Comparison of ENCODE assay signal across 1 cellular context in the genomic region with DNA sequence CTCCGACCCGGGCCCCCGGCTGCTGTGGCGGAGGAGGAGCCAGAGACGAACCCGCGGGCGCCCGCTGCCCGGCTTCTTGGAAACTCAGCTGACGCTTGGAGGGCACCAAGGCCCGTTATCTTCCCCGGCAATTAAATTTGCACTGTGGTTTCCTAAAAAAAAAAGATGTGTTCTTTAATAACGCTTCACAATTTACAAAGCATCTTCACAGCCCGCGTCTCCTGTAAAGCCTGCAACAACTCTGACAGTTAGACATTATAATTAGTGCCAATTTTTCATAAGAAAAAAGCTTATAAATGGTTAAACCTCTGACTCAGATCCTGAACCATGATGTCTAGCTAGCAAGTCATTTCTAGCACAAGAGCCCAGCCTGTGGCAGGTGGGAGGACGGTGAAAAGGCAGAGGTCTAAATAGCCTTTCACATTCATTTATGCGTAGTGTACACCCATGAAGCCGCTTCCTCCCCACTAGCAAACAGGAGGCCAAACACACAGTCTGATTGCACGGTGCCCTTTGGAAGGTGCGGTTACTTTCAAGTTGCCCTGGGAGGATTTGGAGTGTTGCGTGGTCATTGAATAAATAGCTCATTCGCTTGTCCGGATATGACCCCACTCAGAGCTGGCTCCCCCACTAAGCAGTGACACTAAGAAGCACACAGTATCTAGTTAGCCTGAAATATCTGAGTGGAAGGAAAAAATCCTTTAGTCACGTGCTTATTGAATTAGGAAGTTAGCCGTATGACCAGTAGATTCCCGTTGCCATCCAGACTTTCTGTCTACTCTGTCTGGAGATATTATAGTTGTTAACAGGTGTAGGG.
A peak's percentile ranks its signal among the peaks of the same experiment; 100 is the strongest.
TF ChIP-seq lines count a peak whose summit lies in the region.

No MANE protein-coding gene starts in this region.

TF ChIP-seq in HepG2, 621 proteins besides CTCF, POLR2A, EP300 and RAD21 (continued from another document and continues in another):
- TF ChIP-seq HMGXB3 (CRISPR knock-in tag; IDR thresholded peaks at IDR 0.05; ENCODE audit: borderline replicate concordance): peak; percentile 60; the same call in 1 of the 2 replicates
- TF ChIP-seq ETV6 (CRISPR knock-in tag; conservative IDR thresholded peaks at IDR 0.05): 0 out of 2 replicates have a peak, but pooled peaks have one; percentile 38
- TF ChIP-seq STAT5B (CRISPR knock-in tag; IDR thresholded peaks at IDR 0.05): 0 out of 2 replicates have a peak, but pooled peaks have one; percentile 62
- TF ChIP-seq, protein P1, sequence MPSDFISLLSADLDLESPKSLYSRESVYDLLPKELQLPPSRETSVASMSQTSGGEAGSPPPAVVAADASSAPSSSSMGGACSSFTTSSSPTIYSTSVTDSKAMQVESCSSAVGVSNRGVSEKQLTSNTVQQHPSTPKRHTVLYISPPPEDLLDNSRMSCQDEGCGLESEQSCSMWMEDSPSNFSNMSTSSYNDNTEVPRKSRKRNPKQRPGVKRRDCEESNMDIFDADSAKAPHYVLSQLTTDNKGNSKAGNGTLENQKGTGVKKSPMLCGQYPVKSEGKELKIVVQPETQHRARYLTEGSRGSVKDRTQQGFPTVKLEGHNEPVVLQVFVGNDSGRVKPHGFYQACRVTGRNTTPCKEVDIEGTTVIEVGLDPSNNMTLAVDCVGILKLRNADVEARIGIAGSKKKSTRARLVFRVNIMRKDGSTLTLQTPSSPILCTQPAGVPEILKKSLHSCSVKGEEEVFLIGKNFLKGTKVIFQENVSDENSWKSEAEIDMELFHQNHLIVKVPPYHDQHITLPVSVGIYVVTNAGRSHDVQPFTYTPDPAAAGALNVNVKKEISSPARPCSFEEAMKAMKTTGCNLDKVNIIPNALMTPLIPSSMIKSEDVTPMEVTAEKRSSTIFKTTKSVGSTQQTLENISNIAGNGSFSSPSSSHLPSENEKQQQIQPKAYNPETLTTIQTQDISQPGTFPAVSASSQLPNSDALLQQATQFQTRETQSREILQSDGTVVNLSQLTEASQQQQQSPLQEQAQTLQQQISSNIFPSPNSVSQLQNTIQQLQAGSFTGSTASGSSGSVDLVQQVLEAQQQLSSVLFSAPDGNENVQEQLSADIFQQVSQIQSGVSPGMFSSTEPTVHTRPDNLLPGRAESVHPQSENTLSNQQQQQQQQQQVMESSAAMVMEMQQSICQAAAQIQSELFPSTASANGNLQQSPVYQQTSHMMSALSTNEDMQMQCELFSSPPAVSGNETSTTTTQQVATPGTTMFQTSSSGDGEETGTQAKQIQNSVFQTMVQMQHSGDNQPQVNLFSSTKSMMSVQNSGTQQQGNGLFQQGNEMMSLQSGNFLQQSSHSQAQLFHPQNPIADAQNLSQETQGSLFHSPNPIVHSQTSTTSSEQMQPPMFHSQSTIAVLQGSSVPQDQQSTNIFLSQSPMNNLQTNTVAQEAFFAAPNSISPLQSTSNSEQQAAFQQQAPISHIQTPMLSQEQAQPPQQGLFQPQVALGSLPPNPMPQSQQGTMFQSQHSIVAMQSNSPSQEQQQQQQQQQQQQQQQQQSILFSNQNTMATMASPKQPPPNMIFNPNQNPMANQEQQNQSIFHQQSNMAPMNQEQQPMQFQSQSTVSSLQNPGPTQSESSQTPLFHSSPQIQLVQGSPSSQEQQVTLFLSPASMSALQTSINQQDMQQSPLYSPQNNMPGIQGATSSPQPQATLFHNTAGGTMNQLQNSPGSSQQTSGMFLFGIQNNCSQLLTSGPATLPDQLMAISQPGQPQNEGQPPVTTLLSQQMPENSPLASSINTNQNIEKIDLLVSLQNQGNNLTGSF (CRISPR knock-in tag; IDR thresholded peaks at IDR 0.05): peak; percentile 28; the same call in 1 of the 2 replicates
- peak; percentile 95 for TF ChIP-seq TARDBP (CRISPR knock-in tag; IDR thresholded peaks at IDR 0.05)
- peak; percentile 78; the same call in 1 of the 2 replicates for TF ChIP-seq ZNF292 (CRISPR knock-in tag; IDR thresholded peaks at IDR 0.05; ENCODE audit: borderline replicate concordance, low read depth)
- TF ChIP-seq, protein P2, sequence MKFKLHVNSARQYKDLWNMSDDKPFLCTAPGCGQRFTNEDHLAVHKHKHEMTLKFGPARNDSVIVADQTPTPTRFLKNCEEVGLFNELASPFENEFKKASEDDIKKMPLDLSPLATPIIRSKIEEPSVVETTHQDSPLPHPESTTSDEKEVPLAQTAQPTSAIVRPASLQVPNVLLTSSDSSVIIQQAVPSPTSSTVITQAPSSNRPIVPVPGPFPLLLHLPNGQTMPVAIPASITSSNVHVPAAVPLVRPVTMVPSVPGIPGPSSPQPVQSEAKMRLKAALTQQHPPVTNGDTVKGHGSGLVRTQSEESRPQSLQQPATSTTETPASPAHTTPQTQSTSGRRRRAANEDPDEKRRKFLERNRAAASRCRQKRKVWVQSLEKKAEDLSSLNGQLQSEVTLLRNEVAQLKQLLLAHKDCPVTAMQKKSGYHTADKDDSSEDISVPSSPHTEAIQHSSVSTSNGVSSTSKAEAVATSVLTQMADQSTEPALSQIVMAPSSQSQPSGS (CRISPR knock-in tag; IDR thresholded peaks at IDR 0.05): peak; percentile 94
- TF ChIP-seq KLF6 (CRISPR knock-in tag; IDR thresholded peaks at IDR 0.05): 0 out of 2 replicates have a peak, but pooled peaks have one; percentile 62
- TF ChIP-seq ZSCAN21 (CRISPR knock-in tag; IDR thresholded peaks at IDR 0.05; ENCODE audit: borderline replicate concordance): no peak
- no peak for TF ChIP-seq CBX2 (IDR thresholded peaks at IDR 0.05; ENCODE audit: low read depth, low read length)
- peak; percentile 78; the same call in 1 of the 2 replicates for TF ChIP-seq CBX2 (CRISPR knock-in tag; IDR thresholded peaks at IDR 0.05; ENCODE audit: low read depth)
- TF ChIP-seq MXI1 (IDR thresholded peaks at IDR 0.05; ENCODE audit: borderline replicate concordance, low read depth, low read length): peak; percentile 82; the same call in 1 of the 3 replicates
- TF ChIP-seq HNRNPH1 (optimal IDR thresholded peaks at IDR 0.05; ENCODE audit: low read depth, low read length): peak; percentile 58
- 0 out of 2 replicates have a peak, but pooled peaks have one; percentile 46 for TF ChIP-seq ZFP82 (CRISPR knock-in tag; IDR thresholded peaks at IDR 0.05; ENCODE audit: borderline replicate concordance)
- TF ChIP-seq ZNF737 (CRISPR knock-in tag; IDR thresholded peaks at IDR 0.05; ENCODE audit: borderline replicate concordance): no peak
- peak; percentile 52; the same call in 1 of the 2 replicates for TF ChIP-seq MYNN (CRISPR knock-in tag; IDR thresholded peaks at IDR 0.05; ENCODE audit: low read depth)
- TF ChIP-seq ZNF646 (CRISPR knock-in tag; IDR thresholded peaks at IDR 0.05): no peak
- TF ChIP-seq GFI1 (CRISPR knock-in tag; IDR thresholded peaks at IDR 0.05; ENCODE audit: borderline replicate concordance): peak; percentile 95
- peak; percentile 93 for TF ChIP-seq MAF1 (CRISPR knock-in tag; IDR thresholded peaks at IDR 0.05; ENCODE audit: borderline replicate concordance)
- no peak for TF ChIP-seq ZNF709 (CRISPR knock-in tag; IDR thresholded peaks at IDR 0.05)
- peak; percentile 91 for TF ChIP-seq ZNF724P (CRISPR knock-in tag; IDR thresholded peaks at IDR 0.05; ENCODE audit: borderline replicate concordance)
- no peak for TF ChIP-seq ZNF790 (CRISPR knock-in tag; IDR thresholded peaks at IDR 0.05; ENCODE audit: borderline replicate concordance)
- TF ChIP-seq, protein P3, sequence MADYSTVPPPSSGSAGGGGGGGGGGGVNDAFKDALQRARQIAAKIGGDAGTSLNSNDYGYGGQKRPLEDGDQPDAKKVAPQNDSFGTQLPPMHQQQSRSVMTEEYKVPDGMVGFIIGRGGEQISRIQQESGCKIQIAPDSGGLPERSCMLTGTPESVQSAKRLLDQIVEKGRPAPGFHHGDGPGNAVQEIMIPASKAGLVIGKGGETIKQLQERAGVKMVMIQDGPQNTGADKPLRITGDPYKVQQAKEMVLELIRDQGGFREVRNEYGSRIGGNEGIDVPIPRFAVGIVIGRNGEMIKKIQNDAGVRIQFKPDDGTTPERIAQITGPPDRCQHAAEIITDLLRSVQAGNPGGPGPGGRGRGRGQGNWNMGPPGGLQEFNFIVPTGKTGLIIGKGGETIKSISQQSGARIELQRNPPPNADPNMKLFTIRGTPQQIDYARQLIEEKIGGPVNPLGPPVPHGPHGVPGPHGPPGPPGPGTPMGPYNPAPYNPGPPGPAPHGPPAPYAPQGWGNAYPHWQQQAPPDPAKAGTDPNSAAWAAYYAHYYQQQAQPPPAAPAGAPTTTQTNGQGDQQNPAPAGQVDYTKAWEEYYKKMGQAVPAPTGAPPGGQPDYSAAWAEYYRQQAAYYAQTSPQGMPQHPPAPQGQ (CRISPR knock-in tag; IDR thresholded peaks at IDR 0.05; ENCODE audit: borderline replicate concordance): peak; percentile 56; the same call in 1 of the 2 replicates
- TF ChIP-seq ZBTB2 (CRISPR knock-in tag; IDR thresholded peaks at IDR 0.05; ENCODE audit: low read depth): no peak; the same call in 1 of the 2 replicates
- TF ChIP-seq, protein P4, sequence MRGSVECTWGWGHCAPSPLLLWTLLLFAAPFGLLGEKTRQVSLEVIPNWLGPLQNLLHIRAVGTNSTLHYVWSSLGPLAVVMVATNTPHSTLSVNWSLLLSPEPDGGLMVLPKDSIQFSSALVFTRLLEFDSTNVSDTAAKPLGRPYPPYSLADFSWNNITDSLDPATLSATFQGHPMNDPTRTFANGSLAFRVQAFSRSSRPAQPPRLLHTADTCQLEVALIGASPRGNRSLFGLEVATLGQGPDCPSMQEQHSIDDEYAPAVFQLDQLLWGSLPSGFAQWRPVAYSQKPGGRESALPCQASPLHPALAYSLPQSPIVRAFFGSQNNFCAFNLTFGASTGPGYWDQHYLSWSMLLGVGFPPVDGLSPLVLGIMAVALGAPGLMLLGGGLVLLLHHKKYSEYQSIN (CRISPR knock-in tag; IDR thresholded peaks at IDR 0.05; ENCODE audit: borderline replicate concordance): no peak
- peak; percentile 79 for TF ChIP-seq PHF5A (CRISPR knock-in tag; IDR thresholded peaks at IDR 0.05; ENCODE audit: low read depth, unreplicated experiment)
